ENCODE assay signal across 26 cellular contexts in genomic region chr2:128756372-128756730, GRCh38.
A peak's percentile ranks its signal among the peaks of the same experiment; 100 is the strongest.
DNase-seq lines count a peak whose midpoint lies in the region; ATAC-seq and TF ChIP-seq lines count a peak whose summit lies in the region.
"Had no signal": no experiment of that assay in that cellular context is flagged by ENCODE, and none has a peak within 500 bp of the region (broad histone marks: within the 10 kb centered on the region; RNA-seq: fewer than 3 reads in every experiment).

No MANE protein-coding gene starts in this region.

- H3K4me3 Mint-ChIP-seq in nephron = peak overlapping the region in 1 of 3 experiments; percentile 24
- H3K4me3 Mint-ChIP-seq: activated naive CD8-positive, alpha-beta T cell treated with anti-CD3 and anti-CD28 coated beads for 36 hours; activated T-helper 17 cell treated with anti-CD3 and anti-CD28 coated beads, Interleukin-2, amount 50 U/mL, for 72 hours; H9; naive thymus-derived CD8-positive, alpha-beta T cell had no signal

- H3K4me1 ChIP-seq in breast epithelium (no peaks in the 10 kb centered on the region), uterus (no peaks in the 10 kb centered on the region)
- H3K4me1 ChIP-seq: BE2C, esophagus squamous epithelium, right lobe of liver, transverse colon had no signal

- H3K9me3 ChIP-seq in breast epithelium (no peaks in the 10 kb centered on the region), uterus (no peaks in the 10 kb centered on the region)
- H3K9me3 ChIP-seq: BE2C, esophagus squamous epithelium, Peyer's patch, right lobe of liver, stomach, transverse colon had no signal

- H3K27me3 Mint-ChIP-seq in nephron (ENCODE audit: low read depth) = peaks cover 9% of the 10 kb centered on the region

- intact Hi-C loops in Right ventricle myocardium superior (cut with DNase I) = no loop called here
- intact Hi-C loops in breast epithelium (cut with DNase I; ENCODE audit: low total_unique reads) = no loop called here
- intact Hi-C loops in uterus (cut with DNase I; ENCODE audit: low total_unique reads) = no loop called here

- DNase-seq in NCI-H146 (lab: John Stamatoyannopoulos, UW) = peak; percentile 17
- no peak for DNase-seq in NCI-H146 treated with DMSO at 0.1 percent for 48 hours (lab: John Stamatoyannopoulos, UW; ENCODE audit: unreplicated experiment)
- DNase-seq in NCI-H524 treated with DMSO at 0.1 percent for 48 hours (lab: John Stamatoyannopoulos, UW) = peak; percentile 20
- DNase-seq in Right ventricle myocardium superior = no peak
- no peak for DNase-seq in breast epithelium (ENCODE audit: low spot score in 2 of 2)
- DNase-seq in cerebellum (ENCODE audit: low spot score) = no peak
- no peak for DNase-seq in uterus
- DNase-seq: 8988T; activated CD8-positive, alpha-beta memory T cell treated with anti-CD3 and anti-CD28 coated beads, Interleukin-2, amount 50 U/mL, for 4 hours; activated naive CD8-positive, alpha-beta T cell treated with anti-CD3 and anti-CD28 coated beads for 36 hours; BE2C; esophagus squamous epithelium; GDM1; H9; kidney glomerular epithelial cell; naive thymus-derived CD8-positive, alpha-beta T cell; NCI-H1417; NCI-H2227 treated with DMSO at 0.1 percent for 48 hours; Peyer's patch; right lobe of liver; stomach; transverse colon; WERI-Rb-1 had no signal

- peaks cover 49% of the 10 kb centered on the region for H3K4me1 Mint-ChIP-seq in nephron

- no peaks in the 10 kb centered on the region for H3K36me3 Mint-ChIP-seq in nephron (ENCODE audit: low read depth)
- H3K36me3 Mint-ChIP-seq: activated naive CD8-positive, alpha-beta T cell treated with anti-CD3 and anti-CD28 coated beads for 36 hours; IgD-negative memory B cell; naive thymus-derived CD8-positive, alpha-beta T cell had no signal

- peak overlapping the region in 2 of 3 experiments; percentile 4 to 76 for H3K27ac Mint-ChIP-seq in nephron
- H3K27ac Mint-ChIP-seq: activated naive CD8-positive, alpha-beta T cell treated with anti-CD3 and anti-CD28 coated beads for 36 hours; activated T-helper 17 cell treated with anti-CD3 and anti-CD28 coated beads, Interleukin-2, amount 50 U/mL, for 72 hours had no signal

- ATAC-seq in Right ventricle myocardium superior (ENCODE audit: poor library complexity) = peak; percentile 88
- ATAC-seq: activated T-helper 17 cell treated with anti-CD3 and anti-CD28 coated beads, Interleukin-2, amount 50 U/mL, for 72 hours; naive thymus-derived CD8-positive, alpha-beta T cell; right lobe of liver had no signal

- H3K27ac ChIP-seq in breast epithelium (no peak overlapping the region), uterus (no peak overlapping the region)
- H3K27ac ChIP-seq: esophagus squamous epithelium, Peyer's patch, right lobe of liver, stomach, transverse colon, WERI-Rb-1 had no signal

- no peak overlapping the region for H3K4me3 ChIP-seq in breast epithelium
- H3K4me3 ChIP-seq in uterus = no peak overlapping the region
- H3K4me3 ChIP-seq: esophagus squamous epithelium, Peyer's patch, right lobe of liver, stomach, transverse colon had no signal

- no peaks in the 10 kb centered on the region for H3K27me3 ChIP-seq in breast epithelium
- no peaks in the 10 kb centered on the region for H3K27me3 ChIP-seq in uterus
- H3K27me3 ChIP-seq: BE2C, esophagus squamous epithelium, Peyer's patch, right lobe of liver, transverse colon had no signal

- no peak for TF ChIP-seq POLR2A in breast epithelium (IDR thresholded peaks at IDR 0.05)
- TF ChIP-seq POLR2A in uterus (IDR thresholded peaks at IDR 0.05) = no peak

- TF ChIP-seq CTCF in nephron (IDR thresholded peaks at IDR 0.05; ENCODE audit: unreplicated experiment in 3 of 3) (no peak), breast epithelium (IDR thresholded peaks at IDR 0.05) (no peak), uterus (IDR thresholded peaks at IDR 0.05) (no peak)

- H3K36me3 ChIP-seq in breast epithelium (no peaks in the 10 kb centered on the region), uterus (no peaks in the 10 kb centered on the region)
- H3K36me3 ChIP-seq: BE2C, esophagus squamous epithelium, Peyer's patch, right lobe of liver, stomach, transverse colon, WERI-Rb-1 had no signal

- H3K9me3 Mint-ChIP-seq in nephron = peaks cover 2% of the 10 kb centered on the region
- H3K9me3 Mint-ChIP-seq: activated naive CD8-positive, alpha-beta T cell treated with anti-CD3 and anti-CD28 coated beads for 36 hours; activated T-helper 17 cell treated with anti-CD3 and anti-CD28 coated beads, Interleukin-2, amount 50 U/mL, for 72 hours had no signal

Comparison
In these comparisons a context has a peak if more than half of its experiments do, and no peak if none do; other contexts are left out.
1. DNase-seq: peak in NCI-H146 (single experiment) and NCI-H524 treated with DMSO at 0.1 percent for 48 hours (single experiment); none in NCI-H146 treated with DMSO at 0.1 percent for 48 hours (single experiment), Right ventricle myocardium superior (single experiment), breast epithelium (0 of 2), cerebellum (single experiment) and uterus (0 of 2).